Comparison of ENCODE assay signal across 11 cellular contexts in genomic region chr7:47405921-47406765, GRCh38.
DNase-seq lines count a peak whose midpoint lies in the region; ATAC-seq, FAIRE-seq and TF ChIP-seq lines count a peak whose summit lies in the region.
"Had no signal": no experiment of that assay in that cellular context is flagged by ENCODE, and none has a peak within 500 bp of the region (broad histone marks: within the 10 kb centered on the region; RNA-seq: fewer than 3 reads in every experiment).

No MANE protein-coding gene starts in this region.

- H3K27ac ChIP-seq in RWPE1, result peak overlapping the region; percentile 96

- TF ChIP-seq CTCF in RWPE1 (conservative IDR thresholded peaks at IDR 0.05; ENCODE audit: low read depth), result no peak
- TF ChIP-seq CTCF in omental fat pad (IDR thresholded peaks at IDR 0.05), result no peak

- FAIRE-seq in HTR-8/SVneo (lab: Jason Lieb, UNC), result no peak

- ATAC-seq in omental fat pad (ENCODE audit: low FRiP score), result peak; percentile 49
- no peak for ATAC-seq in HG03442 (IDR thresholded peaks at IDR 0.05; ENCODE audit: unreplicated experiment)
- no peak for ATAC-seq in HG02885 (IDR thresholded peaks at IDR 0.05; ENCODE audit: poor library complexity, unreplicated experiment)
- ATAC-seq: T-helper 17 cell had no signal

- DNase-seq in AG08395 (ENCODE audit: low spot score), result peak; percentile 72
- DNase-seq in RWPE1 (ENCODE audit: low spot score), result peak; percentile 87
- DNase-seq in fibroblast of the conjunctiva (ENCODE audit: low read depth), result peak; percentile 10
- DNase-seq in omental fat pad (ENCODE audit: low spot score), result peak; percentile 49
- DNase-seq in germinal center (ENCODE audit: low spot score), result no peak
- DNase-seq in HTR-8/SVneo (ENCODE audit: insufficient read length, low spot score), result no peak
- DNase-seq: AML-193, amniotic stem cell, T-helper 17 cell had no signal

- POLR2A ChIA-PET in RWPE1 (lab: Yijun Ruan, JAX; ENCODE audit: low non-redundant PET), result interaction anchor here (0.6 kb wide), 1 partner anchor 19 kb away, joined by 3 read pairs; no protein-coding TSS in a partner anchor

- CTCF ChIA-PET in RWPE1 (lab: Yijun Ruan, JAX), result no interaction called here

Comparison
In these comparisons a context has a peak if more than half of its experiments do, and no peak if none do; other contexts are left out.
1. DNase-seq: peak in AG08395 (single experiment), RWPE1 (single experiment), fibroblast of the conjunctiva (single experiment) and omental fat pad (single experiment); none in germinal center (single experiment) and HTR-8/SVneo (single experiment).